ENCODE assay signal across 11 cellular contexts in genomic region chr1:94543003-94543402, GRCh38. TPM values are rescaled to one million over a fixed set of nuclear protein-coding genes. Genes with fewer than 3 reads are reported as not detected.
DNase-seq lines count a peak whose midpoint lies in the region; ATAC-seq and TF ChIP-seq lines count a peak whose summit lies in the region.
"Had no signal": no experiment of that assay in that cellular context is flagged by ENCODE, and none has a peak within 500 bp of the region (broad histone marks: within the 10 kb centered on the region; RNA-seq: fewer than 3 reads in every experiment).

No MANE protein-coding gene starts in this region.

- CTCF ChIA-PET in activated CD8-positive, alpha-beta memory T cell treated with anti-CD3 and anti-CD28 coated beads, Interleukin-2, amount 10 ng/mL, durations not matched to agents 7 days and 5 days (lab: Charles Lee) = no interaction called here
- CTCF ChIA-PET in activated B cell treated with CpG ODN at 0.5 μM for 24 hours (lab: Charles Lee) = no interaction called here

- H3K4me3 Mint-ChIP-seq in activated CD8-positive, alpha-beta memory T cell treated with anti-CD3 and anti-CD28 coated beads, Interleukin-2, amount 10 ng/mL, durations not matched to agents 7 days and 5 days = peak overlapping the region; percentile 73
- H3K4me3 Mint-ChIP-seq in activated B cell treated with CpG ODN at 0.5 μM for 24 hours = peak overlapping the region; percentile 15

- peaks cover 27 to 34% of the 10 kb centered on the region in 2 donors for H3K4me1 ChIP-seq in thoracic aorta (ENCODE audit: control insufficient read depth in 1 of 2, low read depth in 2 of 2)

- no peak overlapping the region for H3K27ac Mint-ChIP-seq in activated CD8-positive, alpha-beta memory T cell treated with anti-CD3 and anti-CD28 coated beads, Interleukin-2, amount 10 ng/mL, durations not matched to agents 7 days and 5 days
- H3K27ac Mint-ChIP-seq in activated B cell treated with CpG ODN at 0.5 μM for 24 hours = no peak overlapping the region
- H3K27ac Mint-ChIP-seq: CD4-positive, CD25-positive, alpha-beta regulatory T cell had no signal

- no peaks in the 10 kb centered on the region for H3K9me3 Mint-ChIP-seq in activated CD8-positive, alpha-beta memory T cell treated with anti-CD3 and anti-CD28 coated beads, Interleukin-2, amount 10 ng/mL, durations not matched to agents 7 days and 5 days (ENCODE audit: low read depth)
- no peaks in the 10 kb centered on the region for H3K9me3 Mint-ChIP-seq in activated B cell treated with CpG ODN at 0.5 μM for 24 hours

- H3K27ac ChIP-seq in thoracic aorta = peak overlapping the region in 1 of 2 donors; percentile 87

- H3K4me1 Mint-ChIP-seq in activated CD8-positive, alpha-beta memory T cell treated with anti-CD3 and anti-CD28 coated beads, Interleukin-2, amount 10 ng/mL, durations not matched to agents 7 days and 5 days = peaks cover 14% of the 10 kb centered on the region
- H3K4me1 Mint-ChIP-seq in activated B cell treated with CpG ODN at 0.5 μM for 24 hours = peaks cover 22% of the 10 kb centered on the region

- H3K9me3 ChIP-seq in thoracic aorta = no peaks in the 10 kb centered on the region

- POLR2A ChIA-PET in activated B cell treated with CpG ODN at 0.5 μM for 24 hours (lab: Charles Lee) = no interaction called here

- DNase-seq in activated CD8-positive, alpha-beta memory T cell treated with anti-CD3 and anti-CD28 coated beads, Interleukin-2, amount 10 ng/mL, durations not matched to agents 7 days and 5 days = no peak
- no peak for DNase-seq in activated CD8-positive, alpha-beta memory T cell treated with anti-CD3 and anti-CD28 coated beads, Interleukin-2, amount 50 U/mL, for 4 hours
- no peak for DNase-seq in activated B cell treated with CpG ODN at 0.5 μM for 24 hours
- peak; percentile 53 for DNase-seq in glomerular visceral epithelial cell (ENCODE audit: extremely low spot score)
- DNase-seq in thoracic aorta (ENCODE audit: low spot score) = no peak
- no peak for DNase-seq in activated CD4-positive, alpha-beta T cell treated with anti-CD3 and anti-CD28 coated beads for 4 hours
- DNase-seq: activated effector memory CD4-positive, alpha-beta T cell treated with Interleukin-2 at 50 U/mL for 16 hours; NCI-H2171 treated with DMSO at 0.1 percent for 48 hours had no signal

- H3K36me3 ChIP-seq in thoracic aorta = no peaks in the 10 kb centered on the region

- intact Hi-C loops in activated B cell treated with CpG ODN at 0.5 μM for 24 hours (cut with micrococcal nuclease) = no loop called here

- no peaks in the 10 kb centered on the region for H3K36me3 Mint-ChIP-seq in activated CD8-positive, alpha-beta memory T cell treated with anti-CD3 and anti-CD28 coated beads, Interleukin-2, amount 10 ng/mL, durations not matched to agents 7 days and 5 days
- no peaks in the 10 kb centered on the region for H3K36me3 Mint-ChIP-seq in activated B cell treated with CpG ODN at 0.5 μM for 24 hours (ENCODE audit: low read depth)
- H3K36me3 Mint-ChIP-seq: CD4-positive, CD25-positive, alpha-beta regulatory T cell had no signal

- TF ChIP-seq CTCF in activated B cell treated with CpG ODN at 0.5 μM for 24 hours (IDR thresholded peaks at IDR 0.05) (no peak), thoracic aorta (IDR thresholded peaks at IDR 0.05) (no peak)

- peaks cover 82% of the 10 kb centered on the region for H3K27me3 Mint-ChIP-seq in activated CD8-positive, alpha-beta memory T cell treated with anti-CD3 and anti-CD28 coated beads, Interleukin-2, amount 10 ng/mL, durations not matched to agents 7 days and 5 days
- H3K27me3 Mint-ChIP-seq in activated B cell treated with CpG ODN at 0.5 μM for 24 hours = peaks cover 50% of the 10 kb centered on the region

- H3K4me3 ChIP-seq in thoracic aorta = peak overlapping the region; percentile 96

- H3K27me3 ChIP-seq in thoracic aorta (replicated peaks; ENCODE audit: insufficient read depth) = no peaks in the 10 kb centered on the region

- no peak for ATAC-seq in activated CD8-positive, alpha-beta memory T cell treated with anti-CD3 and anti-CD28 coated beads, Interleukin-2, amount 10 ng/mL, durations not matched to agents 7 days and 5 days
- ATAC-seq in activated B cell treated with CpG ODN at 0.5 μM for 24 hours (ENCODE audit: low read depth) (no peak), thoracic aorta (ENCODE audit: insufficient number of reproducible peaks, low FRiP score, low read depth) (no peak), GM18861 (IDR thresholded peaks at IDR 0.05; ENCODE audit: unreplicated experiment) (no peak), GM18520 (IDR thresholded peaks at IDR 0.05; ENCODE audit: unreplicated experiment) (no peak)

RNA-seq across cellular contexts. Expression of gene F3, which starts 1.4 kb away (rescaled TPM):
- under 1 TPM in 1 of 2 experiments, not detected in 1; 0.23 TPM for total RNA-seq in activated CD8-positive, alpha-beta memory T cell treated with anti-CD3 and anti-CD28 coated beads, Interleukin-2, amount 10 ng/mL, durations not matched to agents 7 days and 5 days
- total RNA-seq in activated B cell treated with CpG ODN at 0.5 μM for 24 hours (0.40 and 0.76 TPM in 2 replicates), thoracic aorta (10 to 100 TPM; 70.5 to 73.6 TPM)
- total RNA-seq: CD4-positive, CD25-positive, alpha-beta regulatory T cell had no signal

Comparison
In these comparisons a context has a peak if more than half of its experiments do, and no peak if none do; other contexts are left out.
1. RNA of gene F3, which starts 1.4 kb away (total RNA-seq): 70.5 to 73.6 TPM in thoracic aorta; 0.40 to 0.76 TPM in activated B cell treated with CpG ODN at 0.5 μM for 24 hours and 0.23 TPM in activated CD8-positive, alpha-beta memory T cell treated with anti-CD3 and anti-CD28 coated beads, Interleukin-2, amount 10 ng/mL, durations not matched to agents 7 days and 5 days; every median in the first group is over 10 times any median in the second.